ENCODE assay signal across 19 cellular contexts in genomic region chr2:159045545-159046454, GRCh38.
DNase-seq lines count a peak whose midpoint lies in the region; ATAC-seq, FAIRE-seq and TF ChIP-seq lines count a peak whose summit lies in the region.
"Had no signal": no experiment of that assay in that cellular context is flagged by ENCODE, and none has a peak within 500 bp of the region (broad histone marks: within the 10 kb centered on the region; RNA-seq: fewer than 3 reads in every experiment).

No MANE protein-coding gene starts in this region.

- POLR2A ChIA-PET in HepG2 (lab: Yijun Ruan, JAX) (no interaction called here), MCF 10A (lab: Yijun Ruan, JAX) (interaction anchor here (0.6 to 4.2 kb wide), 11 partner anchors 9 to 152 kb away, joined by 3 to 24 read pairs (median 5); no protein-coding TSS in a partner anchor), A673 (lab: Charles Lee; ENCODE audit: low non-redundant PET) (no interaction called here)

- H3K36me3 ChIP-seq in HepG2 (replicated peaks in 1 of 2; ENCODE audit: control insufficient read depth in 1 of 2, insufficient read depth in 2 of 2, low read length in 2 of 2) (no peaks in the 10 kb centered on the region), right lobe of liver (no peaks in the 10 kb centered on the region), keratinocyte (ENCODE audit: control insufficient read depth in 2 of 2, extremely low read depth in 1 of 2, insufficient read depth in 2 of 2, low read length in 2 of 2) (peaks cover 4 to 9% of the 10 kb centered on the region in 2 experiments), vagina (no peaks in the 10 kb centered on the region), A673 (ENCODE audit: insufficient read depth, low read length, poor library complexity, severe bottlenecking) (no peaks in the 10 kb centered on the region)
- H3K36me3 ChIP-seq: brain microvascular endothelial cell had no signal

- TF ChIP-seq POLR2A in HepG2 (IDR thresholded peaks at IDR 0.05; ENCODE audit: insufficient read depth in 1 of 2, low read depth in 2 of 2, low read length in 2 of 2) (no peak), right lobe of liver (IDR thresholded peaks at IDR 0.05) (no peak), vagina (IDR thresholded peaks at IDR 0.05) (no peak)

- H3K27ac ChIP-seq in HepG2 (ENCODE audit: extremely low read length, insufficient read depth, low read length) (no peak overlapping the region), right lobe of liver (no peak overlapping the region), keratinocyte (ENCODE audit: control insufficient read depth, insufficient read depth, low read length) (peak overlapping the region; percentile 72), vagina (peak overlapping the region; percentile 27), A673 (ENCODE audit: low read depth, low read length, poor library complexity, severe bottlenecking) (no peak overlapping the region)
- H3K27ac ChIP-seq: brain microvascular endothelial cell, testis had no signal

- no peak for FAIRE-seq in HepG2 (lab: Jason Lieb, UNC)
- no peak for FAIRE-seq in keratinocyte (lab: Jason Lieb, UNC)

- 75% methylated on average over 11 of the region's 11 CpGs for WGBS in HepG2 (ENCODE audit: low lambda C conversion rate)
- 61% methylated on average over 10 of the region's 11 CpGs for WGBS in right lobe of liver (ENCODE audit: insufficient coverage, low coverage, low lambda C conversion rate, missing lambda C conversion rate)

- no peak overlapping the region for H2AFZ ChIP-seq in HepG2 (ENCODE audit: low read length)
- H2AFZ ChIP-seq in keratinocyte (ENCODE audit: control insufficient read depth, low read length), result no peak overlapping the region

- H3K4me1 Mint-ChIP-seq in MCF 10A (ENCODE audit: insufficient read depth, unreplicated experiment), result peaks cover 56% of the 10 kb centered on the region
- H3K4me1 Mint-ChIP-seq: T-cell had no signal

- intact Hi-C loops in HepG2 (cut with micrococcal nuclease; ENCODE audit: unreplicated experiment), result no loop called here
- intact Hi-C loops in right lobe of liver (cut with DNase I), result no loop called here
- intact Hi-C loops in MCF 10A (cut with micrococcal nuclease), result no loop called here
- intact Hi-C loops in vagina (cut with DNase I), result loop anchor here (5.0 kb wide), 1 partner anchor 1743 kb away; no protein-coding TSS in a partner anchor
- intact Hi-C loops in A673 (cut with micrococcal nuclease; ENCODE audit: unreplicated experiment), result no loop called here

- no peaks in the 10 kb centered on the region for H3K27me3 Mint-ChIP-seq in MCF 10A (ENCODE audit: insufficient read depth, unreplicated experiment)

- H3K9me3 Mint-ChIP-seq in MCF 10A (ENCODE audit: unreplicated experiment), result no peaks in the 10 kb centered on the region
- H3K9me3 Mint-ChIP-seq: T-cell had no signal

- no peaks in the 10 kb centered on the region for H3K79me2 ChIP-seq in HepG2 (ENCODE audit: insufficient read depth, low read length)
- peaks cover 74% of the 10 kb centered on the region for H3K79me2 ChIP-seq in keratinocyte (ENCODE audit: control insufficient read depth, insufficient read depth, low read length)

- H3K4me3 ChIP-seq in HepG2 (replicated peaks in 1 of 3; ENCODE audit: insufficient read depth in 1 of 3, low read depth in 2 of 3, low read length in 3 of 3), result no peak overlapping the region
- no peak overlapping the region for H3K4me3 ChIP-seq in right lobe of liver
- peak overlapping the region in 2 of 3 experiments; percentile 8 to 15 for H3K4me3 ChIP-seq in keratinocyte (ENCODE audit: control insufficient read depth in 2 of 3, extremely low read depth in 1 of 3, insufficient read depth in 2 of 3, low read depth in 1 of 3, low read length in 3 of 3)
- H3K4me3 ChIP-seq in vagina, result no peak overlapping the region
- no peak overlapping the region for H3K4me3 ChIP-seq in A673 (ENCODE audit: low read depth, low read length, poor library complexity, severe bottlenecking)
- H3K4me3 ChIP-seq: testis had no signal

- H3K9me1 ChIP-seq in keratinocyte (ENCODE audit: control insufficient read depth, extremely low read depth, insufficient read depth, low read length), result no peaks in the 10 kb centered on the region

- peak overlapping the region; percentile 77 for H3K27ac Mint-ChIP-seq in MCF 10A (ENCODE audit: low read depth, unreplicated experiment)
- H3K27ac Mint-ChIP-seq: T-cell, WTC11 had no signal

- H3K36me3 Mint-ChIP-seq in MCF 10A (ENCODE audit: insufficient read depth, unreplicated experiment), result peaks cover 26% of the 10 kb centered on the region
- H3K36me3 Mint-ChIP-seq: T-cell had no signal

- CTCF ChIA-PET in HepG2 (lab: Yijun Ruan, JAX; ENCODE audit: low intra/inter-chr PET ratio, low total read pairs), result no interaction called here
- CTCF ChIA-PET in MCF 10A (lab: Yijun Ruan, JAX), result interaction anchor here (0.6 to 2.7 kb wide), 7 partner anchors 10 to 145 kb away, joined by 3 to 20 read pairs (median 4); no protein-coding TSS in a partner anchor
- CTCF ChIA-PET in A673 (lab: Charles Lee), result interaction anchor here (0.7 kb wide), 1 partner anchor 19 kb away, joined by 7 read pairs; no protein-coding TSS in a partner anchor

- no TSS peak for BruUV-seq in HepG2 (replicated peaks; lab: Mats Ljungman, UMichigan)
- no TSS peak for BruUV-seq in MCF 10A (replicated peaks; lab: Mats Ljungman, UMichigan)
- no TSS peak for BruUV-seq in A673 (replicated peaks; lab: Mats Ljungman, UMichigan)

- in situ Hi-C loops in HepG2 (cut with HindIII; ENCODE audit: extremely low pct_ligation_motif_present, low pct_unique_long_range_greater_than_20kb), result no loop called here

- H3K4me2 ChIP-seq in HepG2 (ENCODE audit: low read depth, low read length) (no peak overlapping the region), keratinocyte (ENCODE audit: control insufficient read depth, extremely low read depth, insufficient read depth, low read depth, low read length) (peak overlapping the region; percentile 76)

- no peak for TF ChIP-seq CTCF in HepG2 (CRISPR knock-in tag; IDR thresholded peaks at IDR 0.05)
- no peak for TF ChIP-seq CTCF in right lobe of liver (IDR thresholded peaks at IDR 0.05)
- no peak for TF ChIP-seq CTCF in MCF 10A (IDR thresholded peaks at IDR 0.05; ENCODE audit: unreplicated experiment)
- TF ChIP-seq CTCF in keratinocyte (optimal IDR thresholded peaks at IDR 0.05 in 1 of 3, IDR thresholded peaks at IDR 0.05 in 1 of 3, conservative IDR thresholded peaks at IDR 0.05 in 1 of 3; ENCODE audit: extremely low read depth in 1 of 3, insufficient read depth in 2 of 3, low read length in 3 of 3), result no peak
- no peak for TF ChIP-seq CTCF in vagina (IDR thresholded peaks at IDR 0.05)
- TF ChIP-seq CTCF in A673 (conservative IDR thresholded peaks at IDR 0.05; ENCODE audit: low read depth, low read length), result no peak

- dilution Hi-C loops in keratinocyte (cut with MboI; ENCODE audit: extremely low pct_ligation_motif_present, low sequenced_read_pairs), result no loop called here

- H3K4me3 Mint-ChIP-seq in MCF 10A (ENCODE audit: unreplicated experiment), result peak overlapping the region; percentile 59
- H3K4me3 Mint-ChIP-seq: T-cell, WTC11 had no signal

- no peaks in the 10 kb centered on the region for H3K9me3 ChIP-seq in HepG2 (ENCODE audit: low read length)
- H3K9me3 ChIP-seq in right lobe of liver, result no peaks in the 10 kb centered on the region
- H3K9me3 ChIP-seq in keratinocyte (ENCODE audit: control insufficient read depth, low read depth, low read length), result no peaks in the 10 kb centered on the region
- H3K9me3 ChIP-seq in vagina, result no peaks in the 10 kb centered on the region
- no peaks in the 10 kb centered on the region for H3K9me3 ChIP-seq in A673 (ENCODE audit: low read depth, low read length, poor library complexity, severe bottlenecking)
- H3K9me3 ChIP-seq: testis had no signal

- H3K4me1 ChIP-seq in HepG2 (ENCODE audit: insufficient read depth, low read length) (no peaks in the 10 kb centered on the region), right lobe of liver (no peaks in the 10 kb centered on the region), keratinocyte (ENCODE audit: control insufficient read depth, extremely low read depth, insufficient read depth, low read length) (peaks cover 60% of the 10 kb centered on the region), vagina (peaks cover 73% of the 10 kb centered on the region), A673 (ENCODE audit: insufficient read depth, low read length, poor library complexity, severe bottlenecking) (no peaks in the 10 kb centered on the region)
- H3K4me1 ChIP-seq: testis had no signal

- H3K27me3 ChIP-seq in HepG2 (ENCODE audit: control insufficient read depth in 1 of 2, insufficient read depth in 2 of 2, low read length in 2 of 2) (no peaks in the 10 kb centered on the region), right lobe of liver (no peaks in the 10 kb centered on the region), keratinocyte (ENCODE audit: control insufficient read depth, extremely low read depth, insufficient read depth, low read length) (no peaks in the 10 kb centered on the region), vagina (no peaks in the 10 kb centered on the region), A673 (replicated peaks; ENCODE audit: insufficient read depth, low read depth, low read length, poor library complexity) (no peaks in the 10 kb centered on the region)
- H3K27me3 ChIP-seq: brain microvascular endothelial cell, testis had no signal

- ATAC-seq in HepG2, result no peak
- ATAC-seq in right lobe of liver, result no peak
- no peak for ATAC-seq in HG03469 (IDR thresholded peaks at IDR 0.05; ENCODE audit: unreplicated experiment)
- ATAC-seq: T-cell had no signal

- no peak overlapping the region for H3K9ac ChIP-seq in HepG2 (ENCODE audit: insufficient read depth, low read depth, low read length)
- peak overlapping the region; percentile 48 for H3K9ac ChIP-seq in keratinocyte (ENCODE audit: control insufficient read depth, extremely low read depth, insufficient read depth, low read length)

- TF ChIP-seq EP300 in HepG2 (IDR thresholded peaks at IDR 0.05; ENCODE audit: low read depth in 2 of 2, low read length in 2 of 2) (no peak), HepG2 (CRISPR knock-in tag; IDR thresholded peaks at IDR 0.05; ENCODE audit: borderline replicate concordance) (no peak)

- TF ChIP-seq RAD21 in HepG2 (CRISPR knock-in tag; IDR thresholded peaks at IDR 0.05), result no peak

- DNase-seq in HepG2 (ENCODE audit: low spot score), result no peak
- no peak for DNase-seq in right lobe of liver
- no peak for DNase-seq in MCF 10A (ENCODE audit: unreplicated experiment)
- DNase-seq in keratinocyte (ENCODE audit: low read depth, low spot score), result no peak
- DNase-seq in vagina (ENCODE audit: extremely low spot score in 2 of 2), result no peak
- DNase-seq in A673 (ENCODE audit: low spot score), result no peak
- no peak for DNase-seq in germinal center (ENCODE audit: low spot score)
- DNase-seq: activated effector memory CD4-positive, alpha-beta T cell treated with anti-CD3 and anti-CD28 coated beads, Interleukin-2, amount 50 U/mL, for 16 hours; brain microvascular endothelial cell; Calu3; glutamatergic neuron; NCI-H1930; NCI-H510A treated with DMSO at 0.1 percent for 48 hours; OCI-M1; stimulated activated CD4-positive, alpha-beta T cell treated with anti-CD3 and anti-CD28 coated beads, Interleukin-2, amount 100 ng/mL, for 24 hours; T-cell; testis had no signal

- H4K20me1 ChIP-seq in HepG2 (ENCODE audit: insufficient read depth, low read length), result no peaks in the 10 kb centered on the region
- no peaks in the 10 kb centered on the region for H4K20me1 ChIP-seq in keratinocyte (ENCODE audit: control insufficient read depth, extremely low read depth, insufficient read depth, low read length)

TF ChIP-seq in HepG2, 621 proteins besides CTCF, POLR2A, EP300 and RAD21 (continues in another document):
- TF ChIP-seq MAFF (IDR thresholded peaks at IDR 0.05; ENCODE audit: low read depth, low read length), result peak; percentile 59

Comparison
In these comparisons a context has a peak if more than half of its experiments do, and no peak if none do; other contexts are left out.
1. H3K27ac ChIP-seq: peak in keratinocyte (single experiment) and vagina (single experiment); none in HepG2 (single experiment), right lobe of liver (0 of 3) and A673 (single experiment).
2. H3K4me3 ChIP-seq: peak in keratinocyte (2 of 3); none in HepG2 (0 of 3), right lobe of liver (0 of 3), vagina (0 of 2) and A673 (single experiment).